16 cellular contexts compared by ENCODE assay signal in the genomic region with DNA sequence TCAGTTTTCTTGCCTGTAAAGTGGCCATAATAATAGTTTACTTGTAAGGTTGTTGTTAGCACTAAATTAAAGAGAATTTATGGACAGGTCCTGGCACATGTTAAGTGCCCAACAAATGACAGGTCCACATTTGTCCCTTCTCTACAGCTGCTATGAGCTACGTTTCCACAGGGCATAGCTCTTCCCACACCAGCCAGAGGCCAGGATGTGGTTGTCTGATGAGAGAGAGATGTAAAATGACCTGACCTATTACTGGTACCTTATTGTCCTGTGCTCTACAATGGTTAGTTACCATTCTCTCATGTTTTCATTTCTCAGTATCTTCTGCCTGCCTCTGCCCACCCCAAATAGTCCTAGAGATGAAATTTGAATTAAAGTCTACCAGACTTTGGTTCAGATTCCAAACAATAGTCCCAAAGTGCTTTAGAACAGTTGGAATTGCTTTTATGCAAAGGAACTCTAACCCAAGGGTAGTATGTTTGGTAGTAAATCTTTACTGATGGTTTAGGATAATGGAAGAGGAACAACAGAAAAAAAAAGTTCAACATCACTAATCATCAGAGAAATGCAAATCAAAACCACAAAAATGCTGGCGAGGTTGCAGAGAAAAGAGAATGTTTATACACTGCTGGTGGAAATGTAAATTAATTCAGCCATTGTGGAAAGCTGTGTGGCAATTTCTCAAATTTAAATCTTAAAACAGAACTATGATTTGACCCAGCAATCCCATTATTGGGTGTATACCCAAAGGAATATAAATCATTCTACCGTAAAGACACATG. TPM values are rescaled to one million over a fixed set of nuclear protein-coding genes. Genes with fewer than 3 reads are reported as not detected.
"Had no signal": no experiment of that assay in that cellular context is flagged by ENCODE, and none has a peak within 500 bp of the region (broad histone marks: within the 10 kb centered on the region; RNA-seq: fewer than 3 reads in every experiment).

No MANE protein-coding gene starts in this region.

- ATAC-seq: left ventricle myocardium superior; natural killer cell; stimulated activated effector memory CD8-positive, alpha-beta T cell treated with anti-CD3 and anti-CD28 coated beads, Interleukin-12 subunit alpha, Interleukin-12 subunit beta, amount 100 ng/mL, for 72 hours had no signal

- H3K27me3 ChIP-seq: neutrophil had no signal

- H3K27ac ChIP-seq: epithelial cell of prostate, neutrophil, parathyroid adenoma had no signal

- H3K79me2 ChIP-seq: parathyroid adenoma had no signal

- H3K4me1 ChIP-seq: parathyroid adenoma had no signal

- H3K9ac ChIP-seq: parathyroid adenoma had no signal

- DNase-seq: activated CD4-positive, alpha-beta memory T cell treated with anti-CD3 and anti-CD28 coated beads, Interleukin-2, amount 10 ng/mL, durations not matched to agents 7 days and 5 days; activated CD4-positive, alpha-beta T cell treated with anti-CD3 and anti-CD28 coated beads for 4 hours; activated naive CD4-positive, alpha-beta T cell treated with anti-CD3 and anti-CD28 coated beads, Interleukin-2, amount 10 ng/mL, durations not matched to agents 7 days and 5 days; activated T-cell treated with anti-CD3 and anti-CD28 coated beads, Interleukin-2, amount 50 U/mL, for 24 hours; cerebellar nuclear complex; effector memory CD4-positive, alpha-beta T cell; hypothalamus; kidney glomerular epithelial cell; left ventricle myocardium superior; natural killer cell; T-helper 2 cell had no signal

- H2AFZ ChIP-seq: parathyroid adenoma had no signal

- H3K9me3 ChIP-seq: neutrophil had no signal

- H3K36me3 ChIP-seq: neutrophil had no signal

RNA-seq across cellular contexts. Expression of a gene that starts 57.1 kb away (rescaled TPM):
- total RNA-seq: activated CD4-positive, alpha-beta memory T cell treated with anti-CD3 and anti-CD28 coated beads, Interleukin-2, amount 10 ng/mL, durations not matched to agents 7 days and 5 days; glomerular endothelial cell; left ventricle myocardium superior; natural killer cell had no signal
